In the genomic region with DNA sequence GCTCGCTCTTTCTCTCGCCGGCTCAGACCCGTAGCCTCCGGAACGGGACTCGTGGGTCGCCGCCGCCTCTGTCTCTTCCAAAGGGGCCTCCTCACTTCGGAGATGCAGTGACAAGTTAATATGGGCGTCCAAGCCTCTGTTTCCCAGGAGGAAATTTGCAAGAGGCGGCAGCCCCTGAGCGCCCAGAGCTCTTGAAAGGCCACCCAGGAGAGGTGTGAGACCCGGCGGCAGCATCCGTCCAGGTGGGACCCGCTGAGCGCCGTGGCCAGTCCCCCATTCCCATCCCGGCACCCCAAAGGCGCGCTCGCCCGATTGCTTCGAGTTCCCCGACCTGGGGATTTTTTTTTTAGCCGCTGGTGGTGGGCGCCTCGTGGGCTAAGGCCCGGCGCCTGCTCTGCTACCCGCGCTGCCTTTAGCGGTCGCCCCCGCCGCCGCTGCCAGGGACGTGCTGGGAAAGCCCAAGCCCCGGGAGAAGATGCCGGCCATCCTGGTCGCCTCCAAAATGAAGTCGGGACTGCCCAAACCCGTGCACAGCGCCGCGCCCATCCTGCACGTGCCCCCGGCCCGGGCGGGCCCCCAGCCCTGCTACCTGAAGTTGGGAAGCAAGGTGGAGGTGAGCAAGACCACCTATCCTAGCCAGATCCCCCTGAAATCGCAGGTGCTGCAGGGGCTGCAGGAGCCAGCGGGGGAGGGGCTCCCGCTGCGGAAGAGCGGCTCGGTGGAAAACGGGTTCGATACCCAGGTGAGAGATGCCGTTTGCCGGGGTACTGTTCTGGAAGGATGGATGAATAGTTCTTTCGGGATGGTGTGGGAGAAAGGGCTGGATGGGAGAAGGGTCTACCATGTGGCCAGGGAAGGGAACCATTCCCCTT, we compare ENCODE assay signal across 8 cellular contexts. TPM values are rescaled to one million over a fixed set of nuclear protein-coding genes. Genes with fewer than 3 reads are reported as not detected.
DNase-seq lines count a peak whose midpoint lies in the region; ATAC-seq and TF ChIP-seq lines count a peak whose summit lies in the region.

No MANE protein-coding gene starts in this region.

- peak overlapping the region; percentile 82 for H3K27ac Mint-ChIP-seq in T-helper 17 cell

- DNase-seq in T-helper 17 cell (peak in 1 of 3 donors; percentile 7), fibroblast of pulmonary artery (ENCODE audit: low read depth) (no peak), retina (peak; percentile 76), NCI-H446 treated with DMSO at 0.1 percent for 48 hours (lab: John Stamatoyannopoulos, UW) (no peak), HCEC 1CT (no peak)

- H3K4me1 ChIP-seq in ACC112 (ENCODE audit: control insufficient read depth, insufficient read depth, low read length, unreplicated experiment) = peaks cover 46% of the 10 kb centered on the region

- H3K27me3 ChIP-seq in ACC112 (ENCODE audit: insufficient read depth, low read length) = no peaks in the 10 kb centered on the region

- H3K27me3 Mint-ChIP-seq in T-helper 17 cell = peaks cover 37% of the 10 kb centered on the region

- no peak for TF ChIP-seq CTCF in fibroblast of pulmonary artery (IDR thresholded peaks at IDR 0.05; ENCODE audit: low read length, missing control alignments)

- peaks cover 82% of the 10 kb centered on the region for H3K79me2 ChIP-seq in ACC112 (ENCODE audit: control insufficient read depth, insufficient read depth, low read length, unreplicated experiment)

- peak; percentile 24 for ATAC-seq in GM19455 (IDR thresholded peaks at IDR 0.05; ENCODE audit: unreplicated experiment)
- no peak for ATAC-seq in T-helper 17 cell
- ATAC-seq in GM18868 (IDR thresholded peaks at IDR 0.05; ENCODE audit: unreplicated experiment) = no peak

- H2AFZ ChIP-seq in ACC112 (ENCODE audit: low read length, unreplicated experiment) = no peak overlapping the region

- H3K36me3 ChIP-seq in ACC112 (ENCODE audit: insufficient read depth, low read length) = peaks cover 7% of the 10 kb centered on the region; the same call in 1 of the 2 replicates

- H3K36me3 Mint-ChIP-seq in T-helper 17 cell (ENCODE audit: low read depth) = peaks cover 2% of the 10 kb centered on the region

- H3K4me3 Mint-ChIP-seq in T-helper 17 cell = peak overlapping the region; percentile 97

- H3K27ac ChIP-seq in ACC112 (ENCODE audit: low read depth, low read length) = peak overlapping the region; percentile 95

- peaks cover 20% of the 10 kb centered on the region for H3K4me1 Mint-ChIP-seq in T-helper 17 cell

- H3K9me3 ChIP-seq in T-helper 17 cell (ENCODE audit: control insufficient read depth, low read length, poor library complexity, severe bottlenecking) = no peaks in the 10 kb centered on the region

- H3K4me3 ChIP-seq in ACC112 (ENCODE audit: low read depth, low read length) (peak overlapping the region; percentile 82), fibroblast of pulmonary artery (replicated peaks; ENCODE audit: low read depth, low read length) (peak overlapping the region; percentile 79)

RNA-seq across cellular contexts. Expression of a gene that starts 0.8 kb away (rescaled TPM):
- total RNA-seq in T-helper 17 cell = 1 to 10 TPM in 1 of 2 donors, under 1 TPM in 1; 0.96 to 1.3 TPM
